In the genomic region with DNA sequence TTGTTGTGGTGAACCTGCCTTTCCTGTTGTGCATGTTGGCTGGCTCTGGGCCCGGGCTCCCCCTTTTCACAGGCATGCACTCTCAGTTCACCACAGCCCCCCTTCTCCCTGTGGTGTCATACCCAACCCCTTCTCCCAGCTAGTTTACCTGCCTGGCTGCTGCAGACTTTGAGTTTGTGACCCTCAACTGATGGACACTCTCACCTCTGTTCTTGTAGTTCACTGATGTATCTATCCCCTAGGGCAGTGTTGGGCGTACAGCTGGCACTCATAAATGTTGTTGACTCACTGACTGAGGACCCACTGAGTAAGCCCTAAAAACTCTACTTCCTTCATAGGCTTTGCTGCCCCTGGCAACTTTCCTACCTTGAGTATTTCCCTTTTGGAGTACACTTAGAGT, we compare ENCODE assay signal across 1 cellular context.
TF ChIP-seq lines count a peak whose summit lies in the region.

No MANE protein-coding gene starts in this region.

TF ChIP-seq in K562, 482 proteins besides CTCF, POLR2A, EP300 and RAD21 (continued from another document):
- no peak for TF ChIP-seq ATF3 (IDR thresholded peaks at IDR 0.05)
- TF ChIP-seq ATF3 (CRISPR knock-in tag; conservative IDR thresholded peaks at IDR 0.05), result no peak
- TF ChIP-seq, protein P1, sequence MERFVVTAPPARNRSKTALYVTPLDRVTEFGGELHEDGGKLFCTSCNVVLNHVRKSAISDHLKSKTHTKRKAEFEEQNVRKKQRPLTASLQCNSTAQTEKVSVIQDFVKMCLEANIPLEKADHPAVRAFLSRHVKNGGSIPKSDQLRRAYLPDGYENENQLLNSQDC (CRISPR knock-in tag; IDR thresholded peaks at IDR 0.05), result no peak
- no peak for TF ChIP-seq REST (CRISPR knock-in tag; IDR thresholded peaks at IDR 0.05; ENCODE audit: low read depth)
- TF ChIP-seq, protein P2, sequence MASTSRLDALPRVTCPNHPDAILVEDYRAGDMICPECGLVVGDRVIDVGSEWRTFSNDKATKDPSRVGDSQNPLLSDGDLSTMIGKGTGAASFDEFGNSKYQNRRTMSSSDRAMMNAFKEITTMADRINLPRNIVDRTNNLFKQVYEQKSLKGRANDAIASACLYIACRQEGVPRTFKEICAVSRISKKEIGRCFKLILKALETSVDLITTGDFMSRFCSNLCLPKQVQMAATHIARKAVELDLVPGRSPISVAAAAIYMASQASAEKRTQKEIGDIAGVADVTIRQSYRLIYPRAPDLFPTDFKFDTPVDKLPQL (IDR thresholded peaks at IDR 0.05; ENCODE audit: extremely low read depth, insufficient read length), result no peak
- TF ChIP-seq ZKSCAN8 (CRISPR knock-in tag; IDR thresholded peaks at IDR 0.05), result no peak
- TF ChIP-seq TEAD4 (IDR thresholded peaks at IDR 0.05; ENCODE audit: low read length), result no peak
- TF ChIP-seq TEAD4 (CRISPR knock-in tag; IDR thresholded peaks at IDR 0.05; ENCODE audit: borderline replicate concordance), result no peak
- TF ChIP-seq SOX6 (IDR thresholded peaks at IDR 0.05), result no peak
- no peak for TF ChIP-seq ZNF143 (CRISPR knock-in tag; IDR thresholded peaks at IDR 0.05)
- no peak for TF ChIP-seq ZNF780A (CRISPR knock-in tag; IDR thresholded peaks at IDR 0.05)
- no peak for TF ChIP-seq ARHGAP35 (IDR thresholded peaks at IDR 0.05; ENCODE audit: partially characterized antibody)
- no peak for TF ChIP-seq POLR2AphosphoS2 (IDR thresholded peaks at IDR 0.05; ENCODE audit: low read length)
- TF ChIP-seq SETDB1 (IDR thresholded peaks at IDR 0.05; ENCODE audit: low read length), result no peak
- TF ChIP-seq NFYB (IDR thresholded peaks at IDR 0.05; ENCODE audit: extremely low read depth, insufficient read length), result no peak
- no peak for TF ChIP-seq CTBP1 (IDR thresholded peaks at IDR 0.05; ENCODE audit: borderline replicate concordance)
- no peak for TF ChIP-seq PRDM10 (IDR thresholded peaks at IDR 0.05; ENCODE audit: partially characterized antibody)
- TF ChIP-seq HMGN3 (IDR thresholded peaks at IDR 0.05; ENCODE audit: borderline replicate concordance, extremely low read depth, insufficient read length, low read depth, low read length), result no peak
- TF ChIP-seq SRSF7 (optimal IDR thresholded peaks at IDR 0.05; ENCODE audit: low read depth, low read length), result no peak
